In the genomic region with DNA sequence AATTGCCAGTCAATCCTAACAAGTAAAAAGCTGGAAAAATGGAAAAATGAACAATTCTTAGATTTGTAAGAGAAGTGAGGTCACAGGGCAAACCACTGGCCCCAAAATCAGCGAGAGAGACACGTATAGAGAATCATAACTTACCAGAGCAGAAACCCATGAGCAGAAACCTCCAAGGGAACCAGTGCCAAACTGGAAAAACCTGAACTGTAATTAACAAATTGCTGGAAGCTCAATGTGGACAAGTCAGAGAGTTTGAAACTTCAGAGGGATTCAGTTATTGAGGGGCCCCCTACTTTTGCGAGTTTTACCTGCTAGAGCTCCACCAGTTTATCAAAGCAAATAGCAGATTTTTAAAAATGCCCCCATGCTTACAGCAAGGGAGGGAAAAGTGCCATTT, we compare ENCODE assay signal across 14 cellular contexts.
DNase-seq lines count a peak whose midpoint lies in the region; TF ChIP-seq lines count a peak whose summit lies in the region.
"Had no signal": no experiment of that assay in that cellular context is flagged by ENCODE, and none has a peak within 500 bp of the region (broad histone marks: within the 10 kb centered on the region; RNA-seq: fewer than 3 reads in every experiment).

No MANE protein-coding gene starts in this region.

- H2AK5ac ChIP-seq in neuronal stem cell (ENCODE audit: low read depth, low read length) = no peak overlapping the region

- H3K4me3 ChIP-seq in LNCaP clone FGC (ENCODE audit: low read depth, low read length) (no peak overlapping the region), esophagus muscularis mucosa (no peak overlapping the region), neuronal stem cell (ENCODE audit: low read length in 2 of 2) (no peak overlapping the region)
- H3K4me3 ChIP-seq: A549, HAP-1, K562 had no signal

- H3K27me3 ChIP-seq in esophagus muscularis mucosa = no peaks in the 10 kb centered on the region
- H3K27me3 ChIP-seq in neuronal stem cell (ENCODE audit: control insufficient read depth in 3 of 3, insufficient read depth in 3 of 3, low read depth in 1 of 3, low read length in 3 of 3) = no peaks in the 10 kb centered on the region
- H3K27me3 ChIP-seq: BE2C had no signal

- H3K36me3 ChIP-seq in esophagus muscularis mucosa = no peaks in the 10 kb centered on the region
- no peaks in the 10 kb centered on the region for H3K36me3 ChIP-seq in neuronal stem cell (replicated peaks in 1 of 2; ENCODE audit: control insufficient read depth in 2 of 2, insufficient read depth in 2 of 2, low read length in 2 of 2)
- H3K36me3 ChIP-seq: BE2C, HAP-1 had no signal

- no peak overlapping the region for H3K4me3 Mint-ChIP-seq in activated naive CD4-positive, alpha-beta T cell treated with anti-CD3 and anti-CD28 coated beads for 36 hours
- H3K4me3 Mint-ChIP-seq: CD8-positive, alpha-beta memory T cell had no signal

- no peaks in the 10 kb centered on the region for H3K36me3 Mint-ChIP-seq in activated naive CD4-positive, alpha-beta T cell treated with anti-CD3 and anti-CD28 coated beads for 36 hours (ENCODE audit: low read depth)
- H3K36me3 Mint-ChIP-seq: CD8-positive, alpha-beta memory T cell had no signal

- no peaks in the 10 kb centered on the region for H3K79me1 ChIP-seq in neuronal stem cell (ENCODE audit: low read depth, low read length)

- H3K4ac ChIP-seq in neuronal stem cell (ENCODE audit: low read length) = no peak overlapping the region

- peak; percentile 1 for DNase-seq in LNCaP clone FGC (ENCODE audit: low read depth)
- no peak for DNase-seq in esophagus muscularis mucosa (ENCODE audit: extremely low spot score)
- no peak for DNase-seq in neuronal stem cell (ENCODE audit: low spot score)
- DNase-seq in HuH-7 (ENCODE audit: low spot score) = no peak
- no peak for DNase-seq in HPDE6-E6E7 (ENCODE audit: extremely low spot score)
- no peak for DNase-seq in kidney tubule cell (ENCODE audit: low spot score)
- DNase-seq in activated naive CD4-positive, alpha-beta T cell treated with anti-CD3 and anti-CD28 coated beads for 36 hours = no peak
- DNase-seq: BE2C; CD8-positive, alpha-beta memory T cell; DMS53; GOT3 had no signal

- H3K4me1 Mint-ChIP-seq in activated naive CD4-positive, alpha-beta T cell treated with anti-CD3 and anti-CD28 coated beads for 36 hours (ENCODE audit: low read depth) = no peaks in the 10 kb centered on the region
- H3K4me1 Mint-ChIP-seq: CD8-positive, alpha-beta memory T cell had no signal

- peaks cover 2% of the 10 kb centered on the region for H3K9me3 Mint-ChIP-seq in activated naive CD4-positive, alpha-beta T cell treated with anti-CD3 and anti-CD28 coated beads for 36 hours

- CTCF ChIA-PET in activated naive CD4-positive, alpha-beta T cell treated with anti-CD3 and anti-CD28 coated beads for 36 hours (lab: Charles Lee) = no interaction called here

- no peak for TF ChIP-seq EP300 in esophagus muscularis mucosa (IDR thresholded peaks at IDR 0.05)

- no peak overlapping the region for H3K4me2 ChIP-seq in neuronal stem cell (ENCODE audit: insufficient read depth, low read length, poor library complexity, severe bottlenecking)
- H3K4me2 ChIP-seq: A549 had no signal

- no peak overlapping the region for H2BK120ac ChIP-seq in neuronal stem cell (ENCODE audit: low read depth, low read length)

- H4K8ac ChIP-seq in neuronal stem cell (ENCODE audit: low read depth, low read length) = no peak overlapping the region

- H3K27ac Mint-ChIP-seq in activated naive CD4-positive, alpha-beta T cell treated with anti-CD3 and anti-CD28 coated beads for 36 hours = no peak overlapping the region
- H3K27ac Mint-ChIP-seq: CD8-positive, alpha-beta memory T cell had no signal

- no peak overlapping the region for H2BK5ac ChIP-seq in neuronal stem cell (ENCODE audit: low read length)

- no peak overlapping the region for H3K9ac ChIP-seq in neuronal stem cell (ENCODE audit: low read depth, low read length, poor library complexity)

- H3K23ac ChIP-seq in neuronal stem cell (ENCODE audit: low read depth, low read length, poor library complexity) = no peak overlapping the region

- H3K9me3 ChIP-seq in esophagus muscularis mucosa (no peaks in the 10 kb centered on the region), neuronal stem cell (replicated peaks in 1 of 2; ENCODE audit: control insufficient read depth in 2 of 2, insufficient read depth in 1 of 2, low read depth in 1 of 2, low read length in 2 of 2) (no peaks in the 10 kb centered on the region)
- H3K9me3 ChIP-seq: A549, BE2C, HAP-1 had no signal

- intact Hi-C loops in esophagus muscularis mucosa (cut with DNase I) = no loop called here
- intact Hi-C loops in activated naive CD4-positive, alpha-beta T cell treated with anti-CD3 and anti-CD28 coated beads for 36 hours (cut with micrococcal nuclease) = no loop called here

- H2AFZ ChIP-seq in neuronal stem cell (ENCODE audit: low read length) = peak overlapping the region; percentile 45

- no peak overlapping the region for H2BK15ac ChIP-seq in neuronal stem cell (ENCODE audit: low read length)

- TF ChIP-seq CTCF in LNCaP clone FGC (IDR thresholded peaks at IDR 0.05; ENCODE audit: control insufficient read depth, extremely low read depth, insufficient read depth) (no peak), esophagus muscularis mucosa (IDR thresholded peaks at IDR 0.05) (no peak)

- no peak overlapping the region for H4K91ac ChIP-seq in neuronal stem cell (ENCODE audit: low read depth, low read length, poor library complexity)

- peaks cover 13% of the 10 kb centered on the region for H3K27me3 Mint-ChIP-seq in activated naive CD4-positive, alpha-beta T cell treated with anti-CD3 and anti-CD28 coated beads for 36 hours (ENCODE audit: low read depth)

- peaks cover 0 to 25% (median 18%) of the 10 kb centered on the region in 4 donors for H3K4me1 ChIP-seq in esophagus muscularis mucosa
- no peaks in the 10 kb centered on the region for H3K4me1 ChIP-seq in neuronal stem cell (ENCODE audit: control insufficient read depth in 2 of 2, insufficient read depth in 1 of 2, low read depth in 1 of 2, low read length in 2 of 2)
- H3K4me1 ChIP-seq: A549, BE2C, HAP-1 had no signal

- TF ChIP-seq POLR2A in esophagus muscularis mucosa (IDR thresholded peaks at IDR 0.05; ENCODE audit: low read depth) = no peak

- no peak overlapping the region for H2BK12ac ChIP-seq in neuronal stem cell (ENCODE audit: low read length)

- no peak overlapping the region for H3K18ac ChIP-seq in neuronal stem cell (ENCODE audit: low read length)

- 60% methylated on average over 3 of the region's 3 CpGs for WGBS in esophagus muscularis mucosa
- WGBS in neuronal stem cell (ENCODE audit: extremely low coverage in 2 of 2, insufficient read length in 2 of 2, insufficient replicate concordance in 1 of 2), 2 donors = no CpG with 5 or more reads among the region's 3 CpGs

- H3K14ac ChIP-seq in neuronal stem cell (ENCODE audit: low read length) = no peak overlapping the region

- H3K27ac ChIP-seq in esophagus muscularis mucosa (replicated peaks in 1 of 4) (peak overlapping the region; percentile 7 to 58 (median 36)), neuronal stem cell (replicated peaks; ENCODE audit: low read length) (no peak overlapping the region)
- H3K27ac ChIP-seq: A549 had no signal
